In the genomic region with DNA sequence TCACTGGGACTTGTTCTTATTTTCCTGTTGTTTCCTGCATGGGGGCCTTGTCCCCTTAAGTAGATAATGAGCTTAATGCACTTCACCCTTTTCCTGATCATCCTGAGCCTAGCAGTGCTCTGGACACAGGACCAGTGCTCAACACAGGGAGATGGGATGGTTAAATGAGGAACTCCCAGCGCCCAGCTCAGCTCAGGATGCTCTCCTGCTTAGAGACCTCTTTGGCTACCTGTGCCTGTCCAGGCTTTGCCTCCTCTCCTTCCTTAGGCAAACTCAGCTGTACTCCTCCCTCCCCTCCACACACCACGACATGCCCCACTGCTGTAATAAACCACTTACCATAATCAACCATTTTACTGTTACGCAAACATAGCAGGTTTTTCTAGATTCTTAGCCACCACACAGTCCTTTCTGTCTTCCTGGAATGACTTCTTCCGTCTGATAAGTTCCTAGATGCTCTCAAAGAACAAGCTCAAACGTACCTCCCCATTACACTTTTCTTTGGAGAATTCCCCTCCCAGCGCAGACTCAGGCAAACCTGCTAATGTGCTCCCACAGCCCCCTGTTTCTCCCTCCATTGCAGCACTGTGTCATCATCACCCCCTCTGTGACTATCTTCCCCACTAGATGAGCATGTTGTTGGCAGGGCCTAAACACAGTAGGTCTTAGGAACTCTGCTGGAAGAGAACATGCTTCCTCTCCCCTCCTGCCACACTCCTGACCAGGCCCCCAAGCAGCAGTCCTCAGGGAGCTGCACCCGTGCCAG, we compare ENCODE assay signal across 8 cellular contexts.
A peak's percentile ranks its signal among the peaks of the same experiment; 100 is the strongest.
DNase-seq lines count a peak whose midpoint lies in the region; ATAC-seq, FAIRE-seq and TF ChIP-seq lines count a peak whose summit lies in the region.

No MANE protein-coding gene starts in this region.

- H3K27ac ChIP-seq in right atrium auricular region (peak overlapping the region; percentile 77 to 78), PC-9 (peak overlapping the region; percentile 94), esophagus (ENCODE audit: low read depth in 2 of 2, low read length in 1 of 2) (peak overlapping the region; percentile 18 to 85), pancreas (no peak overlapping the region)

- ATAC-seq in left cardiac atrium (no peak), pancreas (no peak), HG03175 (IDR thresholded peaks at IDR 0.05; ENCODE audit: unreplicated experiment) (no peak)

- FAIRE-seq in pancreas (lab: Jason Lieb, UNC): no peak

- 50 to 56% methylated on average over 7 of the region's 7 CpGs for WGBS in esophagus, 2 donors
- 78 to 81% methylated on average over 7 of the region's 7 CpGs for WGBS in pancreas, 2 donors

- H3K27me3 ChIP-seq in right atrium auricular region (no peaks in the 10 kb centered on the region), PC-9 (ENCODE audit: insufficient read depth, low read depth) (no peaks in the 10 kb centered on the region), esophagus (ENCODE audit: control insufficient read depth in 1 of 2, insufficient read depth in 2 of 2, low read length in 2 of 2) (no peaks in the 10 kb centered on the region), pancreas (no peaks in the 10 kb centered on the region)

- H3K4me3 ChIP-seq in right atrium auricular region (no peak overlapping the region), PC-9 (peak overlapping the region; percentile 41; the same call in 1 of the 2 replicates), esophagus (ENCODE audit: low read depth in 1 of 2, low read length in 2 of 2) (no peak overlapping the region), pancreas (no peak overlapping the region)

- CTCF ChIA-PET in PC-9 (lab: Charles Lee): interaction anchor here (0.6 to 1.1 kb wide), 5 partner anchors 13 to 230 kb away, joined by 3 to 4 read pairs (median 3); no protein-coding TSS in a partner anchor

- POLR2A ChIA-PET in PC-9 (lab: Charles Lee; ENCODE audit: unreplicated experiment): interaction anchor here (0.5 to 0.6 kb wide), 2 partner anchors 14 to 62 kb away, joined by 3 to 4 read pairs; no protein-coding TSS in a partner anchor

- no peak for TF ChIP-seq CTCF in right atrium auricular region (IDR thresholded peaks at IDR 0.05)
- no peak for TF ChIP-seq CTCF in PC-9 (conservative IDR thresholded peaks at IDR 0.05)
- no peak for TF ChIP-seq CTCF in pancreas (IDR thresholded peaks at IDR 0.05)

- no peaks in the 10 kb centered on the region for H3K9me3 ChIP-seq in right atrium auricular region
- H3K9me3 ChIP-seq in PC-9 (ENCODE audit: insufficient read depth, low read depth): no peaks in the 10 kb centered on the region
- H3K9me3 ChIP-seq in esophagus (ENCODE audit: control insufficient read depth in 2 of 2, insufficient read depth in 1 of 2, low read depth in 1 of 2, low read length in 1 of 2): no peaks in the 10 kb centered on the region
- H3K9me3 ChIP-seq in pancreas: no peaks in the 10 kb centered on the region

- H3K79me2 ChIP-seq in PC-9 (ENCODE audit: low read depth): no peaks in the 10 kb centered on the region

- no peak for DNase-seq in right atrium auricular region (ENCODE audit: low spot score)
- DNase-seq in left cardiac atrium: no peak
- DNase-seq in PC-9: peak; percentile 46 to 94
- peak; percentile 76 for DNase-seq in ureter (ENCODE audit: low spot score)
- no peak for DNase-seq in pancreas
- DNase-seq in Kasumi-1 (lab: John Stamatoyannopoulos, UW): no peak

- H3K36me3 ChIP-seq in right atrium auricular region (peaks cover 54% of the 10 kb centered on the region), PC-9 (ENCODE audit: low read depth) (0 out of 2 replicates have a peak, but pooled peaks cover 11% of the 10 kb centered on the region), esophagus (ENCODE audit: control insufficient read depth in 2 of 2, insufficient read depth in 2 of 2, low read length in 1 of 2) (peaks cover 3 to 14% of the 10 kb centered on the region in 2 donors), pancreas (no peaks in the 10 kb centered on the region)

- intact Hi-C loops in left cardiac atrium (cut with DNase I) (loop anchor here in 1 of 2 donors (10.0 kb wide), 1 partner anchor 59 kb away; no protein-coding TSS in a partner anchor), PC-9 (cut with micrococcal nuclease; ENCODE audit: unreplicated experiment) (loop anchor here (1.0 to 10.0 kb wide), 4 partner anchors 21 to 132 kb away; no protein-coding TSS in a partner anchor), pancreas (cut with DNase I) (no loop called here)

- H4K20me1 ChIP-seq in PC-9 (ENCODE audit: insufficient read depth): no peaks in the 10 kb centered on the region

- no peaks in the 10 kb centered on the region for H3K9me2 ChIP-seq in PC-9 (ENCODE audit: insufficient read depth)

- peaks cover 41% of the 10 kb centered on the region for H3F3A ChIP-seq in PC-9 (ENCODE audit: insufficient read depth, low read depth)

- no TSS peak for BruUV-seq in PC-9 (replicated peaks; lab: Mats Ljungman, UMichigan)

- peak overlapping the region; percentile 76 for H3K4me2 ChIP-seq in PC-9

- H2AFZ ChIP-seq in PC-9: no peak overlapping the region

- H3K4me1 ChIP-seq in right atrium auricular region (peaks cover 0 to 64% of the 10 kb centered on the region in 2 donors), PC-9 (replicated peaks; ENCODE audit: insufficient read depth) (peaks cover 69% of the 10 kb centered on the region), esophagus (ENCODE audit: control insufficient read depth in 2 of 2, insufficient read depth in 2 of 2, low read length in 1 of 2) (peaks cover 5 to 9% of the 10 kb centered on the region in 2 donors), pancreas (peaks cover 15 to 22% (median 22%) of the 10 kb centered on the region in 3 donors)

Comparison
In these comparisons a context has a peak if more than half of its experiments do, and no peak if none do; other contexts are left out.
1. DNase-seq: peak in PC-9 (2 of 2) and ureter (single experiment); none in right atrium auricular region (single experiment), left cardiac atrium (single experiment), pancreas (0 of 6) and Kasumi-1 (0 of 2).
2. H3K27ac ChIP-seq: peak in right atrium auricular region (2 of 2), PC-9 (single experiment) and esophagus (2 of 2); none in pancreas (0 of 4).